1 cellular context compared by ENCODE assay signal in the genomic region with DNA sequence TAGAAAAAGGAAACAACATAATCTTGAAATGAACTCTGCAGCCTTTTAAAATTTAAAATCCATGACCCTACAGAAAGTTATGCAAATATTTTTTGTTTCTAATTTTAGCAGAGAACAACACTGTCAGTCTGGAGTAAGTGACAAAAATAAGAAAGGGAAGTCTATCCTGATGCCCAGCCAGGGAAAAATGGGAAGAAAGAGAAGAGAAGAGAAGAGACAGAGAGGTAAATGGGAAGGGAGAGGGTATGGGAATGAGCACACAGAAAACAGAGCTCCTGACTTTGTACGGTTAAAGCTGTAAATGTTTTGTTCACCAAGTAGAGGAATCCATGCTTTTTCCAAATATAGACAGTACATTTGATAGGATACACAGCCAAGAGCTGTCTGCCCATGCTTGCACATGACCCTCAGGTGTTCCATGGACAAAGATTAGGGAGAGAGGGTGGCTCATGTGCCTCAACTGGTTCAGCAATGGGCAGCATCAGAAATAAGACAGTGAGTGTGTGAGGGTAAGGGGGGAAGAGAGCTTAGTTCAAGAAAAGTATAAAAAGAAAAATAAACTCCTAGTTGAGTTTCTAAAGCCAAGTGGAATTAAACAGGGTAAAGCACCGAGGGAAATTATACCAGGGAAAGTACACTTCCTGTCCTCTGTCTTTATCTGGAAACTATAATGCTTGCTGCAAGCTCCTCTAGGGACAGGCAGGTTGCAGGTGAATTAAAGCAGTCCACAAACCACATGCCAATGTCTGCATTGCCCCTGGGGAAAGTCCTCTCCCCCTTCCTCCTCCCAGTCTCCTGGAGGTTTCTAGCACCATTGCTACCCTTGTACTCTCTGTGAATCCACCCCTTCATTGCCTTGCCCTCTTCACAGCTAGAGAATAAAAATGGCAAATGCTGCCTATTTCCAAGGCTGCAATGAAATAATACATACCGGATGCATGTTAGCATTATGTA.
TF ChIP-seq lines count a peak whose summit lies in the region.

No MANE protein-coding gene starts in this region.

TF ChIP-seq in WTC11, 78 proteins besides CTCF, POLR2A, EP300 and RAD21 (continued from another document):
- TF ChIP-seq ZNF263 (CRISPR knock-in tag; IDR thresholded peaks at IDR 0.05; ENCODE audit: low read depth) = no peak
- TF ChIP-seq SOX15 (CRISPR knock-in tag; IDR thresholded peaks at IDR 0.05) = no peak
- no peak for TF ChIP-seq ZNF396 (CRISPR knock-in tag; IDR thresholded peaks at IDR 0.05; ENCODE audit: borderline replicate concordance)
- TF ChIP-seq, protein P1, sequence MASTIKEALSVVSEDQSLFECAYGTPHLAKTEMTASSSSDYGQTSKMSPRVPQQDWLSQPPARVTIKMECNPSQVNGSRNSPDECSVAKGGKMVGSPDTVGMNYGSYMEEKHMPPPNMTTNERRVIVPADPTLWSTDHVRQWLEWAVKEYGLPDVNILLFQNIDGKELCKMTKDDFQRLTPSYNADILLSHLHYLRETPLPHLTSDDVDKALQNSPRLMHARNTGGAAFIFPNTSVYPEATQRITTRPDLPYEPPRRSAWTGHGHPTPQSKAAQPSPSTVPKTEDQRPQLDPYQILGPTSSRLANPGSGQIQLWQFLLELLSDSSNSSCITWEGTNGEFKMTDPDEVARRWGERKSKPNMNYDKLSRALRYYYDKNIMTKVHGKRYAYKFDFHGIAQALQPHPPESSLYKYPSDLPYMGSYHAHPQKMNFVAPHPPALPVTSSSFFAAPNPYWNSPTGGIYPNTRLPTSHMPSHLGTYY (CRISPR knock-in tag; IDR thresholded peaks at IDR 0.05) = no peak
